8 cellular contexts compared by ENCODE assay signal in the genomic region with DNA sequence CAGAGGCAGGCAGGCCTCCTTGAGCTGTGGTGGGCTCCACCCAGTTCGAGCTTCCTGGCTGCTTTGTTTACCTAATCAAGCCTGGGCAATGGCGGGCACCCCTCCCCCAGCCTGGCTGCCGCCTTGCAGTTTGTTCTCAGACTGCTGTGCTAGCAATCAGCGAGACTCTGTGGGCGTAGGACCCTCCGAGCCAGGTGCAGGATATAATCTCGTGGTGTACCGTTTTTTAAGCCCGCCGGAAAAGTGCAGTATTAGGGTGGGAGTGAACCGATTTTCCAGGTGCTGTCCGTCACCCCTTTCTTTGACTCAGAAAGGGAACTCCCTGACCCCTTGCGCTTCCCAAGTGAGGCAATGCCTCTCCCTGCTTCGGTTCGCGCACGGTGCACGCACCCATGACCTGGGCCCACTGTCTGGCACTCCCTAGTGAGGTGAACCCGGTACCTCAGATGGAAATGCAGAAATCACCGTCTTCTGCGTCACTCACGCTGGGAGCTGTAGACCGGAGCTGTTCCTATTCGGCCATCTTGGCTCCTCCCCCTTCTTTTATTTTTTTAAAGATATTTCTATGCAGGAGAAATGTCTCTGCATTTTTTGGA.
DNase-seq lines count a peak whose midpoint lies in the region; ATAC-seq and TF ChIP-seq lines count a peak whose summit lies in the region.
"Not testable (repeated sequence)": the region's sequence is repeated elsewhere in the genome, so short reads cannot be mapped to it uniquely, and the experiment has no call there.

No MANE protein-coding gene starts in this region.

- in situ Hi-C loops in Panc1 (cut with HindIII; ENCODE audit: low pct_unique_long_range_greater_than_20kb, low sequenced_read_pairs), result not testable (repeated sequence)

- not testable (repeated sequence) for DNase-seq in Panc1 (ENCODE audit: low read depth, low spot score); mesenchymal stem cell
- peak; percentile 43 for DNase-seq in activated CD4-positive, alpha-beta T cell treated with anti-CD3 and anti-CD28 coated beads, Interleukin-2, amount 10 ng/mL, durations not matched to agents 7 days and 5 days
- peak; percentile 55 for DNase-seq in activated effector memory CD4-positive, alpha-beta T cell treated with Interleukin-2 at 50 U/mL for 16 hours
- peak; percentile 51 to 55 (median 54) for DNase-seq in effector memory CD8-positive, alpha-beta T cell
- peak; percentile 30 for DNase-seq in stimulated activated CD8-positive, alpha-beta memory T cell treated with anti-CD3 and anti-CD28 coated beads, Interleukin-4, amount 100 ng/mL, for 48 hours

- peaks cover 37% of the 10 kb centered on the region for H3K4me1 Mint-ChIP-seq in activated CD4-positive, alpha-beta T cell treated with anti-CD3 and anti-CD28 coated beads, Interleukin-2, amount 10 ng/mL, durations not matched to agents 7 days and 5 days
- H3K4me1 Mint-ChIP-seq in effector memory CD8-positive, alpha-beta T cell (ENCODE audit: low read depth in 2 of 2), result peaks cover 20 to 23% of the 10 kb centered on the region in 2 donors

- peak overlapping the region; percentile 43 to 70 (median 55); a peak in 20 of 22 replicates for H3K4me2 ChIP-seq in BLaER1 treated with 17β-estradiol and CSF1 and Interleukin-3, amounts not matched to agents 10 nM and 100 nM
- H3K4me2 ChIP-seq in mesenchymal stem cell (ENCODE audit: low read length, poor library complexity, severe bottlenecking), result not testable (repeated sequence)

- H2AK5ac ChIP-seq in mesenchymal stem cell (ENCODE audit: low read length, severe bottlenecking), result not testable (repeated sequence)

- peak overlapping the region; percentile 59 for H3K4me3 Mint-ChIP-seq in activated CD4-positive, alpha-beta T cell treated with anti-CD3 and anti-CD28 coated beads, Interleukin-2, amount 10 ng/mL, durations not matched to agents 7 days and 5 days
- H3K4me3 Mint-ChIP-seq in effector memory CD8-positive, alpha-beta T cell, result peak overlapping the region; percentile 89 to 91

- CTCF ChIA-PET in HEK293 (lab: Yijun Ruan, JAX); Panc1 (lab: Charles Lee); activated CD4-positive, alpha-beta T cell treated with anti-CD3 and anti-CD28 coated beads, Interleukin-2, amount 10 ng/mL, durations not matched to agents 7 days and 5 days (lab: Charles Lee): not testable (repeated sequence)

- H3K36me3 ChIP-seq in BLaER1 treated with 17β-estradiol and CSF1 and Interleukin-3, amounts not matched to agents 10 nM and 100 nM, result peaks cover 0 to 37% (median 0%) of the 10 kb centered on the region in 11 experiments; a peak in 7 of 22 replicates
- H3K36me3 ChIP-seq in HEK293 (ENCODE audit: control insufficient read depth in 2 of 2, insufficient read depth in 1 of 2, low read length in 2 of 2); Panc1 (ENCODE audit: control insufficient read depth, insufficient read depth, low read length): not testable (repeated sequence)
- peaks cover 0 to 20% of the 10 kb centered on the region in 2 experiments for H3K36me3 ChIP-seq in mesenchymal stem cell (ENCODE audit: control insufficient read depth in 1 of 2, insufficient read depth in 2 of 2, low read depth in 1 of 2, low read length in 2 of 2)

- not testable (repeated sequence) for ATAC-seq in Panc1
- ATAC-seq in effector memory CD8-positive, alpha-beta T cell (replicated peaks), result peak; percentile 71

- peak overlapping the region in 9 of 11 experiments; percentile 58 to 86 (median 79); a peak in 18 of 22 replicates for H3K27ac ChIP-seq in BLaER1 treated with 17β-estradiol and CSF1 and Interleukin-3, amounts not matched to agents 10 nM and 100 nM
- not testable (repeated sequence) for H3K27ac ChIP-seq in HEK293 (ENCODE audit: extremely low read depth, low read depth, low read length); Panc1 (ENCODE audit: low read length); mesenchymal stem cell (ENCODE audit: low read length, poor library complexity, severe bottlenecking)

- not testable (repeated sequence) for H4K20me1 ChIP-seq in BLaER1 treated with 17β-estradiol and CSF1 and Interleukin-3, amounts not matched to agents 10 nM and 100 nM

- H3K4me3 ChIP-seq in BLaER1 treated with 17β-estradiol and CSF1 and Interleukin-3, amounts not matched to agents 10 nM and 100 nM; HEK293 (ENCODE audit: low read depth, low read length); mesenchymal stem cell (ENCODE audit: insufficient read depth in 1 of 2, low read depth in 1 of 2, low read length in 2 of 2): not testable (repeated sequence)
- peak overlapping the region; percentile 25 to 48 for H3K4me3 ChIP-seq in Panc1 (ENCODE audit: low read depth in 2 of 2, low read length in 2 of 2)

- H3K14ac ChIP-seq in mesenchymal stem cell (ENCODE audit: low read length in 2 of 2), result not testable (repeated sequence)

- not testable (repeated sequence) for H2BK120ac ChIP-seq in mesenchymal stem cell (ENCODE audit: low read depth, low read length)

- not testable (repeated sequence) for H3K23ac ChIP-seq in mesenchymal stem cell (ENCODE audit: low read length in 2 of 2)

- H2AFZ ChIP-seq in mesenchymal stem cell (ENCODE audit: low read depth, low read length), result not testable (repeated sequence)

- intact Hi-C loops in Panc1 (cut with micrococcal nuclease; ENCODE audit: unreplicated experiment), result loop anchor here (10.0 kb wide), 1 partner anchor 86 kb away; a partner anchor contains a TSS

- BruUV-seq in Panc1 (replicated peaks; lab: Mats Ljungman, UMichigan), result not testable (repeated sequence)

- not testable (repeated sequence) for H2BK12ac ChIP-seq in mesenchymal stem cell (ENCODE audit: low read length in 2 of 2)

- not testable (repeated sequence) for H4K91ac ChIP-seq in mesenchymal stem cell (ENCODE audit: low read length)

- H3K4ac ChIP-seq in mesenchymal stem cell (ENCODE audit: low read depth in 1 of 2, low read length in 2 of 2), result not testable (repeated sequence)

- peaks cover 43% of the 10 kb centered on the region for H3K36me3 Mint-ChIP-seq in activated CD4-positive, alpha-beta T cell treated with anti-CD3 and anti-CD28 coated beads, Interleukin-2, amount 10 ng/mL, durations not matched to agents 7 days and 5 days (ENCODE audit: low read depth)
- not testable (repeated sequence) for H3K36me3 Mint-ChIP-seq in effector memory CD8-positive, alpha-beta T cell (ENCODE audit: insufficient read depth)

- not testable (repeated sequence) for H3K9me3 Mint-ChIP-seq in activated CD4-positive, alpha-beta T cell treated with anti-CD3 and anti-CD28 coated beads, Interleukin-2, amount 10 ng/mL, durations not matched to agents 7 days and 5 days; effector memory CD8-positive, alpha-beta T cell

- H3K27ac Mint-ChIP-seq in activated CD4-positive, alpha-beta T cell treated with anti-CD3 and anti-CD28 coated beads, Interleukin-2, amount 10 ng/mL, durations not matched to agents 7 days and 5 days, result peak overlapping the region; percentile 93
- peak overlapping the region; percentile 96 to 97 for H3K27ac Mint-ChIP-seq in effector memory CD8-positive, alpha-beta T cell

- H2BK5ac ChIP-seq in mesenchymal stem cell (ENCODE audit: low read depth, low read length, poor library complexity, severe bottlenecking), result not testable (repeated sequence)

- H3K9ac ChIP-seq in BLaER1 treated with 17β-estradiol and CSF1 and Interleukin-3, amounts not matched to agents 10 nM and 100 nM, result peak overlapping the region in 7 of 11 experiments; percentile 1 to 63 (median 40); a peak in 7 of 22 replicates
- H3K9ac ChIP-seq in mesenchymal stem cell (ENCODE audit: low read length), result not testable (repeated sequence)

- POLR2A ChIA-PET in HEK293 (lab: Yijun Ruan, JAX); Panc1 (lab: Charles Lee); activated CD4-positive, alpha-beta T cell treated with anti-CD3 and anti-CD28 coated beads, Interleukin-2, amount 10 ng/mL, durations not matched to agents 7 days and 5 days (lab: Charles Lee): not testable (repeated sequence)

- peak overlapping the region in 1 of 2 experiments; percentile 43 for H3K18ac ChIP-seq in mesenchymal stem cell (ENCODE audit: low read depth in 1 of 2, low read length in 2 of 2)

- H2BK15ac ChIP-seq in mesenchymal stem cell (ENCODE audit: low read depth, poor library complexity, severe bottlenecking), result not testable (repeated sequence)

- peak overlapping the region; percentile 49 for H4K8ac ChIP-seq in mesenchymal stem cell (ENCODE audit: low read length)

- H3K27me3 ChIP-seq in BLaER1 treated with 17β-estradiol and CSF1 and Interleukin-3, amounts not matched to agents 10 nM and 100 nM; Panc1 (ENCODE audit: control insufficient read depth, insufficient read depth, low read length); mesenchymal stem cell (ENCODE audit: control insufficient read depth in 1 of 2, insufficient read depth in 1 of 2, low read length in 2 of 2): not testable (repeated sequence)

- peaks cover 11 to 22% (median 15%) of the 10 kb centered on the region in 10 experiments for H3K4me1 ChIP-seq in BLaER1 treated with 17β-estradiol and CSF1 and Interleukin-3, amounts not matched to agents 10 nM and 100 nM
- not testable (repeated sequence) for H3K4me1 ChIP-seq in HEK293 (ENCODE audit: control insufficient read depth, insufficient read depth, low read length); mesenchymal stem cell (ENCODE audit: control insufficient read depth, insufficient read depth, low read depth, low read length)
- H3K4me1 ChIP-seq in Panc1 (ENCODE audit: control insufficient read depth, insufficient read depth, low read length), result peaks cover 17% of the 10 kb centered on the region; the same call in 1 of the 2 replicates

- H3K9me3 ChIP-seq in BLaER1 treated with 17β-estradiol and CSF1 and Interleukin-3, amounts not matched to agents 10 nM and 100 nM (replicated peaks in 1 of 11); HEK293 (ENCODE audit: control insufficient read depth, insufficient read depth, low read depth, low read length); Panc1 (ENCODE audit: control insufficient read depth, insufficient read depth, low read depth, low read length); mesenchymal stem cell (ENCODE audit: control insufficient read depth, low read length): not testable (repeated sequence)

- not testable (repeated sequence) for H3K27me3 Mint-ChIP-seq in activated CD4-positive, alpha-beta T cell treated with anti-CD3 and anti-CD28 coated beads, Interleukin-2, amount 10 ng/mL, durations not matched to agents 7 days and 5 days; effector memory CD8-positive, alpha-beta T cell

- TF ChIP-seq CTCF in HEK293 (tag by site-specific recombination; IDR thresholded peaks at IDR 0.05); Panc1 (IDR thresholded peaks at IDR 0.05): not testable (repeated sequence)

- H3K79me1 ChIP-seq in mesenchymal stem cell (replicated peaks; ENCODE audit: low read length, poor library complexity, severe bottlenecking), result not testable (repeated sequence)

- WGBS in mesenchymal stem cell, result 71% methylated on average over 21 of the region's 24 CpGs
